ENCODE assay signal across 13 cellular contexts in the genomic region with DNA sequence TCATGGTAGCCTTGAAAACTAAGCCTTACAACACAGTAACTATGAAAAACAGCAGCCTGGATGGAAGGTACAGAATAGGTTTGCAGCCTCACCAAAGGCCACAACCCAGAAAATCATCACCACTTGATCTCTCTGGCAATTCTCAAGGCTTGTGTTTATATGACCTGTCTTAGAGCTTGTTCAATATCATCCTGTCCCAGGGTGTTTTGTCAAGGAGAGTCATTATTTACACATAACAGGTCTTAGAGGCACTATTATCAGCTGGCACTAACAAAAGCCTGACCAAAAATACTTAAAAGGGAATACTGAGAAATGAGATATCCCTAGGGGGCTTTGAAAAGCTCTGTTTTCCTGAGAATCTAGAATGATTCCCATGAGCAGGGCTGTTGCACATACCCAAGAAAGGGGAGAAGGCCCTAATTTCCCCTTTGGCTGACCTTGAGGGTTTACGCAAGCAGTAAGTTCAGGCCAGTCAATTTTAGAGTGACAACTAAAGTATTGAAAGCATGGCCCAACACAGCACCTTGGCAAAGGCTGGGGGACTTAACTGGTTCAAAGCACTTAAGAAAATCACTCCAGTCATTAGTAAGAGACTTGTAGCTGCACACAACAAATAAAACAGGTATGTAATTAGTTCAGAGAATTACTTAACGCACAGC. TPM values are rescaled to one million over a fixed set of nuclear protein-coding genes. Genes with fewer than 3 reads are reported as not detected.
DNase-seq lines count a peak whose midpoint lies in the region; ATAC-seq and TF ChIP-seq lines count a peak whose summit lies in the region.
"Had no signal": no experiment of that assay in that cellular context is flagged by ENCODE, and none has a peak within 500 bp of the region (broad histone marks: within the 10 kb centered on the region; RNA-seq: fewer than 3 reads in every experiment).

No MANE protein-coding gene starts in this region.

- peaks cover 79% of the 10 kb centered on the region for H3K4me1 ChIP-seq in cardiac muscle cell (ENCODE audit: low read depth)

- no peaks in the 10 kb centered on the region for H3K27me3 Mint-ChIP-seq in mesothelial cell of epicardium (ENCODE audit: low read depth)
- H3K27me3 Mint-ChIP-seq in activated T-helper 2 cell treated with anti-CD3 and anti-CD28 coated beads, Interferon-gamma antibody, Interleukin-2, Interleukin-4, amounts not matched to agents 10 μg/mL and 5 μg/mL and 100 μg/mL, durations not matched to agents 14 hours and 24 hours and 36 hours (ENCODE audit: low read depth): no peaks in the 10 kb centered on the region

- no peak for TF ChIP-seq CTCF in cardiac muscle cell (IDR thresholded peaks at IDR 0.05; ENCODE audit: low read depth, low read length)
- no peak for TF ChIP-seq CTCF in mesothelial cell of epicardium (IDR thresholded peaks at IDR 0.05; ENCODE audit: unreplicated experiment)

- peaks cover 27% of the 10 kb centered on the region for H3K36me3 ChIP-seq in cardiac muscle cell

- H3K27me3 ChIP-seq in cardiac muscle cell: no peaks in the 10 kb centered on the region

- peaks cover 26% of the 10 kb centered on the region for H3K36me3 Mint-ChIP-seq in mesothelial cell of epicardium
- H3K36me3 Mint-ChIP-seq in activated T-helper 2 cell treated with anti-CD3 and anti-CD28 coated beads, Interferon-gamma antibody, Interleukin-2, Interleukin-4, amounts not matched to agents 10 μg/mL and 5 μg/mL and 100 μg/mL, durations not matched to agents 14 hours and 24 hours and 36 hours (ENCODE audit: low read depth): peaks cover 55% of the 10 kb centered on the region

- DNase-seq in DMS79 (lab: John Stamatoyannopoulos, UW) (peak; percentile 73), NCI-H1105 (lab: John Stamatoyannopoulos, UW) (peak; percentile 44), cardiac muscle cell (ENCODE audit: low read depth in 1 of 2, low spot score in 1 of 2) (peak; percentile 3 to 28), mesothelial cell of epicardium (ENCODE audit: low spot score in 2 of 2, unreplicated experiment in 2 of 2) (no peak), HuH-7.5 (ENCODE audit: low spot score) (no peak), NOMO-1 (lab: John Stamatoyannopoulos, UW; ENCODE audit: unreplicated experiment in 2 of 2) (no peak)
- DNase-seq in activated T-helper 2 cell treated with anti-CD3 and anti-CD28 coated beads, Interferon-gamma antibody, Interleukin-2, Interleukin-4, amounts not matched to agents 10 μg/mL and 5 μg/mL and 100 μg/mL, durations not matched to agents 14 hours and 24 hours and 36 hours (ENCODE audit: low spot score): no peak
- DNase-seq: activated effector memory CD4-positive, alpha-beta T cell treated with anti-CD3 and anti-CD28 coated beads, Interleukin-2, amount 50 U/mL, for 16 hours; dermis blood vessel endothelial cell; DMS 273 treated with DMSO at 0.1 percent for 48 hours; HFFc6; NCI-H2171 had no signal

- peak overlapping the region; percentile 75 for H3K27ac ChIP-seq in cardiac muscle cell

- no peaks in the 10 kb centered on the region for H3K9me3 ChIP-seq in cardiac muscle cell (ENCODE audit: low read depth)

- intact Hi-C loops in activated T-helper 2 cell treated with anti-CD3 and anti-CD28 coated beads, Interferon-gamma antibody, Interleukin-2, Interleukin-4, amounts not matched to agents 10 μg/mL and 5 μg/mL and 100 μg/mL, durations not matched to agents 14 hours and 24 hours and 36 hours (cut with micrococcal nuclease): no loop called here

- H3K27ac Mint-ChIP-seq in mesothelial cell of epicardium: peak overlapping the region; percentile 32
- no peak overlapping the region for H3K27ac Mint-ChIP-seq in activated T-helper 2 cell treated with anti-CD3 and anti-CD28 coated beads, Interferon-gamma antibody, Interleukin-2, Interleukin-4, amounts not matched to agents 10 μg/mL and 5 μg/mL and 100 μg/mL, durations not matched to agents 14 hours and 24 hours and 36 hours
- H3K27ac Mint-ChIP-seq: HFFc6 had no signal

- no peak for ATAC-seq in GM18858 (IDR thresholded peaks at IDR 0.05; ENCODE audit: unreplicated experiment)

- no peak overlapping the region for H3K4me3 Mint-ChIP-seq in mesothelial cell of epicardium
- no peak overlapping the region for H3K4me3 Mint-ChIP-seq in activated T-helper 2 cell treated with anti-CD3 and anti-CD28 coated beads, Interferon-gamma antibody, Interleukin-2, Interleukin-4, amounts not matched to agents 10 μg/mL and 5 μg/mL and 100 μg/mL, durations not matched to agents 14 hours and 24 hours and 36 hours (ENCODE audit: low read depth)
- H3K4me3 Mint-ChIP-seq: HFFc6 had no signal

- no peaks in the 10 kb centered on the region for H3K9me3 Mint-ChIP-seq in mesothelial cell of epicardium
- H3K9me3 Mint-ChIP-seq in activated T-helper 2 cell treated with anti-CD3 and anti-CD28 coated beads, Interferon-gamma antibody, Interleukin-2, Interleukin-4, amounts not matched to agents 10 μg/mL and 5 μg/mL and 100 μg/mL, durations not matched to agents 14 hours and 24 hours and 36 hours: peaks cover 5% of the 10 kb centered on the region

- peaks cover 12% of the 10 kb centered on the region for H3K4me1 Mint-ChIP-seq in mesothelial cell of epicardium
- H3K4me1 Mint-ChIP-seq in activated T-helper 2 cell treated with anti-CD3 and anti-CD28 coated beads, Interferon-gamma antibody, Interleukin-2, Interleukin-4, amounts not matched to agents 10 μg/mL and 5 μg/mL and 100 μg/mL, durations not matched to agents 14 hours and 24 hours and 36 hours (ENCODE audit: low read depth): peaks cover 36% of the 10 kb centered on the region

- peak overlapping the region; percentile 3 for H3K4me3 ChIP-seq in cardiac muscle cell

RNA-seq across cellular contexts. Expression of a gene that starts 7.9 kb away (rescaled TPM):
- 246 and 343 TPM in 2 replicates for total RNA-seq in cardiac muscle cell
- polyA plus RNA-seq in cardiac muscle cell: 475 and 620 TPM in 2 replicates
- total RNA-seq in mesothelial cell of epicardium: 48.8 to 54.1 TPM (median 51.4 TPM) in 3 replicates
- total RNA-seq in activated T-helper 2 cell treated with anti-CD3 and anti-CD28 coated beads, Interferon-gamma antibody, Interleukin-2, Interleukin-4, amounts not matched to agents 10 μg/mL and 5 μg/mL and 100 μg/mL, durations not matched to agents 14 hours and 24 hours and 36 hours: 23.2 and 28.0 TPM in 2 replicates

Comparison
In these comparisons a context has a peak if more than half of its experiments do, and no peak if none do; other contexts are left out.
1. DNase-seq: peak in DMS79 (single experiment), NCI-H1105 (single experiment) and cardiac muscle cell (2 of 2); none in mesothelial cell of epicardium (0 of 2), HuH-7.5 (single experiment), activated T-helper 2 cell treated with anti-CD3 and anti-CD28 coated beads, Interferon-gamma antibody, Interleukin-2, Interleukin-4, amounts not matched to agents 10 μg/mL and 5 μg/mL and 100 μg/mL, durations not matched to agents 14 hours and 24 hours and 36 hours (single experiment) and NOMO-1 (0 of 2).